18 cellular contexts compared by ENCODE assay signal in the genomic region with DNA sequence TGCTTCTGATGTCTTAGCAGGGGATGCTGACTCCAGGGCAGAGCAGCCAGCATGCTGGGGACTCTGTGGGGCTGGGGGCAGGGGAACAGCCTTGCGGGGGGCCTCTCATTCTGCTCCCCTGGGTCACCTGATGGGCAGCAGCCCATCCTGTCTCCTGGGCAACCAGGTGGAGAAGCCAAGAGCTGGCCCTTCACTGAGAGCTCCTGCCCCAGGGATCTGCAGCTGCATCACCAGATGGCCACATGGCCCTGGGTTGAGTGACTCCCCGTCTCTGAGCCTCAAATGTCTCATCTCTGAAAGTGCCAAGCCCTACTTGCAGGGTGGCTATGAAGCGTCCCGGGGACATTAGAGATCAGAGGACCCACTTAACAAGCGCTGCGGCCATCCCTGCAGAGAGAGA.
"Had no signal": no experiment of that assay in that cellular context is flagged by ENCODE, and none has a peak within 500 bp of the region (broad histone marks: within the 10 kb centered on the region; RNA-seq: fewer than 3 reads in every experiment).

No MANE protein-coding gene starts in this region.

- H3K27ac ChIP-seq: breast epithelium, epithelial cell of prostate, heart right ventricle, parathyroid adenoma, tibial nerve, uterus had no signal

- DNase-seq: activated CD4-positive, CD25-positive, alpha-beta regulatory T cell treated with anti-CD3 and anti-CD28 coated beads, Interleukin-2, amount 50 U/mL, for 72 hours; activated naive CD4-positive, alpha-beta T cell; activated T-cell treated with anti-CD3 and anti-CD28 coated beads for 4 hours; aorta; dermis blood vessel endothelial cell; effector memory CD8-positive, alpha-beta T cell; heart right ventricle; left colon; midbrain; stimulated activated CD4-positive, alpha-beta T cell treated with anti-CD3 and anti-CD28 coated beads, Interleukin-4, amount 100 ng/mL, for 24 hours; stimulated activated naive CD4-positive, alpha-beta T cell treated with Interleukin-2 at 50 U/mL for 16 hours; uterus had no signal

- H3K9me3 Mint-ChIP-seq: effector memory CD8-positive, alpha-beta T cell; T-helper 2 cell treated with Interferon-gamma antibody and Interleukin-4, amounts not matched to agents 5 μg/mL and 100 μg/mL, for 36 hours had no signal

- ATAC-seq: effector memory CD8-positive, alpha-beta T cell; heart right ventricle; left colon had no signal

- H3K36me3 ChIP-seq: breast epithelium, uterus had no signal

- H2AFZ ChIP-seq: parathyroid adenoma had no signal

- H3K27me3 ChIP-seq: breast epithelium, heart right ventricle, tibial nerve, uterus had no signal

- H3K27ac Mint-ChIP-seq: T-helper 2 cell treated with Interferon-gamma antibody and Interleukin-4, amounts not matched to agents 5 μg/mL and 100 μg/mL, for 36 hours had no signal

- H3K4me1 ChIP-seq: breast epithelium, parathyroid adenoma had no signal

- H3K4me3 ChIP-seq: breast epithelium, heart right ventricle, lung, tibial nerve, uterus had no signal

- H3K27me3 Mint-ChIP-seq: effector memory CD8-positive, alpha-beta T cell had no signal

- H3K9ac ChIP-seq: parathyroid adenoma had no signal

- H3K9me3 ChIP-seq: breast epithelium, heart right ventricle, tibial nerve, uterus had no signal

- H3K4me3 Mint-ChIP-seq: effector memory CD8-positive, alpha-beta T cell; T-helper 2 cell treated with Interferon-gamma antibody and Interleukin-4, amounts not matched to agents 5 μg/mL and 100 μg/mL, for 36 hours had no signal
